1 cellular context compared by ENCODE assay signal in genomic region chr1:151773698-151774097, GRCh38.
TF ChIP-seq lines count a peak whose summit lies in the region.

No MANE protein-coding gene starts in this region.

TF ChIP-seq in HCT116, 20 proteins besides CTCF, POLR2A, EP300 and RAD21:
- TF ChIP-seq TCF7L2 (IDR thresholded peaks at IDR 0.05; ENCODE audit: borderline replicate concordance, extremely low read depth, insufficient read depth, insufficient read length) (no peak), SRF (IDR thresholded peaks at IDR 0.05; ENCODE audit: low read depth) (0 out of 2 replicates have a peak, but pooled peaks have one; percentile 18), ZBTB33 (IDR thresholded peaks at IDR 0.05; ENCODE audit: extremely low read depth, insufficient replicate concordance, low read length) (no peak), FOSL1 (IDR thresholded peaks at IDR 0.05; ENCODE audit: low read depth) (peak; percentile 34; the same call in 1 of the 2 replicates)
